ENCODE assay signal across 20 cellular contexts in genomic region chr3:49747792-49748480, GRCh38. TPM values are rescaled to one million over a fixed set of nuclear protein-coding genes. Genes with fewer than 3 reads are reported as not detected.
DNase-seq lines count a peak whose midpoint lies in the region; FAIRE-seq and TF ChIP-seq lines count a peak whose summit lies in the region.
"Had no signal": no experiment of that assay in that cellular context is flagged by ENCODE, and none has a peak within 500 bp of the region (broad histone marks: within the 10 kb centered on the region; RNA-seq: fewer than 3 reads in every experiment).

No MANE protein-coding gene starts in this region.

- no peak for FAIRE-seq in small intestine (lab: Jason Lieb, UNC)
- FAIRE-seq: A549, D721Med had no signal

- peaks cover 19% of the 10 kb centered on the region for H3K4me1 Mint-ChIP-seq in activated naive CD4-positive, alpha-beta T cell treated with anti-CD3 and anti-CD28 coated beads, Interleukin-2, amount 50 U/mL, for 24 hours
- no peaks in the 10 kb centered on the region for H3K4me1 Mint-ChIP-seq in activated naive CD4-positive, alpha-beta T cell treated with anti-CD3 and anti-CD28 coated beads, Interleukin-2, amount 10 ng/mL, durations not matched to agents 7 days and 5 days
- peaks cover 5% of the 10 kb centered on the region for H3K4me1 Mint-ChIP-seq in glutamatergic neuron (ENCODE audit: low read depth, unreplicated experiment)
- peaks cover under 1% of the 10 kb centered on the region for H3K4me1 Mint-ChIP-seq in type B pancreatic cell (ENCODE audit: unreplicated experiment)

- H3K9me3 ChIP-seq in small intestine (ENCODE audit: control insufficient read depth, low read depth), result no peaks in the 10 kb centered on the region
- H3K9me3 ChIP-seq: A549, colonic mucosa, thoracic aorta had no signal

- no peaks in the 10 kb centered on the region for H3K4me1 ChIP-seq in small intestine (ENCODE audit: control insufficient read depth in 2 of 2, insufficient read depth in 1 of 2, low read depth in 1 of 2, low read length in 1 of 2)
- H3K4me1 ChIP-seq: colonic mucosa had no signal

- 89 to 91% (median 90%) methylated on average over 13 of the region's 13 CpGs for WGBS in small intestine, 3 donors

- H3K27me3 Mint-ChIP-seq in activated naive CD4-positive, alpha-beta T cell treated with anti-CD3 and anti-CD28 coated beads, Interleukin-2, amount 50 U/mL, for 24 hours, result no peaks in the 10 kb centered on the region
- no peaks in the 10 kb centered on the region for H3K27me3 Mint-ChIP-seq in activated naive CD4-positive, alpha-beta T cell treated with anti-CD3 and anti-CD28 coated beads, Interleukin-2, amount 10 ng/mL, durations not matched to agents 7 days and 5 days
- H3K27me3 Mint-ChIP-seq in glutamatergic neuron (ENCODE audit: unreplicated experiment), result peaks cover under 1% of the 10 kb centered on the region
- H3K27me3 Mint-ChIP-seq in type B pancreatic cell, result no peaks in the 10 kb centered on the region
- H3K27me3 Mint-ChIP-seq: activated CD8-positive, alpha-beta T cell treated with anti-CD3 and anti-CD28 coated beads for 36 hours; naive thymus-derived CD8-positive, alpha-beta T cell had no signal

- H3K9me3 Mint-ChIP-seq in activated naive CD4-positive, alpha-beta T cell treated with anti-CD3 and anti-CD28 coated beads, Interleukin-2, amount 50 U/mL, for 24 hours, result no peaks in the 10 kb centered on the region
- H3K9me3 Mint-ChIP-seq in activated naive CD4-positive, alpha-beta T cell treated with anti-CD3 and anti-CD28 coated beads, Interleukin-2, amount 10 ng/mL, durations not matched to agents 7 days and 5 days, result no peaks in the 10 kb centered on the region
- no peaks in the 10 kb centered on the region for H3K9me3 Mint-ChIP-seq in glutamatergic neuron (ENCODE audit: unreplicated experiment)
- H3K9me3 Mint-ChIP-seq in type B pancreatic cell, result no peaks in the 10 kb centered on the region
- H3K9me3 Mint-ChIP-seq: activated CD8-positive, alpha-beta T cell treated with anti-CD3 and anti-CD28 coated beads for 36 hours; activated naive CD4-positive, alpha-beta T cell treated with anti-CD3 and anti-CD28 coated beads for 36 hours; naive thymus-derived CD8-positive, alpha-beta T cell had no signal

- H3K4me3 Mint-ChIP-seq in activated naive CD4-positive, alpha-beta T cell treated with anti-CD3 and anti-CD28 coated beads, Interleukin-2, amount 50 U/mL, for 24 hours, result no peak overlapping the region
- H3K4me3 Mint-ChIP-seq in activated naive CD4-positive, alpha-beta T cell treated with anti-CD3 and anti-CD28 coated beads, Interleukin-2, amount 10 ng/mL, durations not matched to agents 7 days and 5 days, result no peak overlapping the region
- no peak overlapping the region for H3K4me3 Mint-ChIP-seq in glutamatergic neuron (ENCODE audit: unreplicated experiment)
- no peak overlapping the region for H3K4me3 Mint-ChIP-seq in type B pancreatic cell
- H3K4me3 Mint-ChIP-seq: activated CD8-positive, alpha-beta T cell treated with anti-CD3 and anti-CD28 coated beads for 36 hours; activated naive CD4-positive, alpha-beta T cell treated with anti-CD3 and anti-CD28 coated beads for 36 hours; naive thymus-derived CD8-positive, alpha-beta T cell had no signal

- TF ChIP-seq CTCF in brain microvascular endothelial cell (IDR thresholded peaks at IDR 0.05; ENCODE audit: low read depth, low read length, missing control alignments) (no peak), glutamatergic neuron (IDR thresholded peaks at IDR 0.05; ENCODE audit: partially characterized antibody, unreplicated experiment) (no peak), type B pancreatic cell (conservative IDR thresholded peaks at IDR 0.05) (no peak)

- H3K4me3 ChIP-seq in brain microvascular endothelial cell (ENCODE audit: low read depth, low read length), result no peak overlapping the region
- H3K4me3 ChIP-seq in small intestine (ENCODE audit: low read depth in 1 of 2, low read length in 2 of 2), result no peak overlapping the region
- H3K4me3 ChIP-seq: A549, colonic mucosa, thoracic aorta had no signal

- no peaks in the 10 kb centered on the region for H3K36me3 ChIP-seq in brain microvascular endothelial cell (replicated peaks)
- peaks cover 3 to 5% of the 10 kb centered on the region in 2 donors for H3K36me3 ChIP-seq in small intestine (ENCODE audit: control insufficient read depth in 2 of 2, insufficient read depth in 2 of 2, low read length in 2 of 2)
- H3K36me3 ChIP-seq: colonic mucosa, thoracic aorta had no signal

- CTCF ChIA-PET in activated naive CD4-positive, alpha-beta T cell treated with anti-CD3 and anti-CD28 coated beads, Interleukin-2, amount 10 ng/mL, durations not matched to agents 7 days and 5 days (lab: Charles Lee), result no interaction called here

- H3K27me3 ChIP-seq in brain microvascular endothelial cell (replicated peaks), result no peaks in the 10 kb centered on the region
- no peaks in the 10 kb centered on the region for H3K27me3 ChIP-seq in small intestine (ENCODE audit: control insufficient read depth in 2 of 2, insufficient read depth in 2 of 2, low read length in 2 of 2)
- H3K27me3 ChIP-seq: colonic mucosa had no signal

- H3K36me3 Mint-ChIP-seq in activated naive CD4-positive, alpha-beta T cell treated with anti-CD3 and anti-CD28 coated beads, Interleukin-2, amount 50 U/mL, for 24 hours, result peaks cover 6% of the 10 kb centered on the region
- peaks cover 15% of the 10 kb centered on the region for H3K36me3 Mint-ChIP-seq in activated naive CD4-positive, alpha-beta T cell treated with anti-CD3 and anti-CD28 coated beads, Interleukin-2, amount 10 ng/mL, durations not matched to agents 7 days and 5 days
- H3K36me3 Mint-ChIP-seq in glutamatergic neuron (ENCODE audit: unreplicated experiment) (no peaks in the 10 kb centered on the region), type B pancreatic cell (peaks cover 21% of the 10 kb centered on the region)

- H3K27ac Mint-ChIP-seq in activated naive CD4-positive, alpha-beta T cell treated with anti-CD3 and anti-CD28 coated beads, Interleukin-2, amount 50 U/mL, for 24 hours, result peak overlapping the region; percentile 59
- H3K27ac Mint-ChIP-seq in activated naive CD4-positive, alpha-beta T cell treated with anti-CD3 and anti-CD28 coated beads, Interleukin-2, amount 10 ng/mL, durations not matched to agents 7 days and 5 days, result no peak overlapping the region
- H3K27ac Mint-ChIP-seq in glutamatergic neuron (ENCODE audit: unreplicated experiment), result peak overlapping the region; percentile 69
- H3K27ac Mint-ChIP-seq in type B pancreatic cell, result peak overlapping the region; percentile 19
- H3K27ac Mint-ChIP-seq: activated CD8-positive, alpha-beta T cell treated with anti-CD3 and anti-CD28 coated beads for 36 hours; activated naive CD4-positive, alpha-beta T cell treated with anti-CD3 and anti-CD28 coated beads for 36 hours had no signal

- in situ Hi-C loops in brain microvascular endothelial cell (cut with HindIII; ENCODE audit: low pct_ligation_motif_present, low sequenced_read_pairs), result no loop called here

- H3K27ac ChIP-seq in brain microvascular endothelial cell (peak overlapping the region; percentile 83), small intestine (ENCODE audit: low read depth in 1 of 2, low read length in 1 of 2) (no peak overlapping the region)
- H3K27ac ChIP-seq: A549, colonic mucosa, thoracic aorta had no signal

- DNase-seq in activated naive CD4-positive, alpha-beta T cell treated with anti-CD3 and anti-CD28 coated beads, Interleukin-2, amount 10 ng/mL, durations not matched to agents 7 days and 5 days, result no peak
- DNase-seq in brain microvascular endothelial cell (peak; percentile 87), glutamatergic neuron (no peak), type B pancreatic cell (ENCODE audit: extremely low spot score, unreplicated experiment) (no peak), NCI-H2107 treated with DMSO at 0.1 percent for 48 hours (lab: John Stamatoyannopoulos, UW; ENCODE audit: unreplicated experiment) (no peak), small intestine (no peak), T1000 (lab: John Stamatoyannopoulos, UW) (no peak)
- DNase-seq: activated CD8-positive, alpha-beta T cell treated with anti-CD3 and anti-CD28 coated beads for 36 hours; activated naive CD4-positive, alpha-beta T cell treated with anti-CD3 and anti-CD28 coated beads for 36 hours; colonic mucosa; Karpas-422; left cardiac atrium; naive thymus-derived CD8-positive, alpha-beta T cell; NCI-H187 treated with DMSO at 0.1 percent for 48 hours; NCI-H774; SHP77 had no signal

RNA-seq across cellular contexts. Expression of gene GMPPB, which starts 24.2 kb away (rescaled TPM):
- 21.2 TPM for total RNA-seq in glutamatergic neuron (ENCODE audit: unreplicated experiment)
- 41.9 and 50.4 TPM in 2 replicates for total RNA-seq in type B pancreatic cell (ENCODE audit: low replicate concordance)
- polyA plus RNA-seq in small intestine, result 10 to 100 TPM; 18.1 to 47.1 (median 22.4) TPM

RNA-seq across cellular contexts. Expression of gene AMIGO3, which starts 28.5 kb away (rescaled TPM):
- total RNA-seq in glutamatergic neuron (ENCODE audit: unreplicated experiment) (1.4 TPM), type B pancreatic cell (ENCODE audit: low replicate concordance) (0.36 TPM in 1 of 2 replicates, not detected in the other)
- under 1 TPM in 2 of 3 donors, not detected in 1; 0.81 to 0.84 TPM for polyA plus RNA-seq in small intestine
- total RNA-seq: activated naive CD4-positive, alpha-beta T cell treated with anti-CD3 and anti-CD28 coated beads for 36 hours had no signal

RNA-seq across cellular contexts. Expression of gene IP6K1, which starts 38.4 kb away (rescaled TPM):
- 44.6 TPM for total RNA-seq in glutamatergic neuron (ENCODE audit: unreplicated experiment)
- 40.3 and 42.5 TPM in 2 replicates for total RNA-seq in type B pancreatic cell (ENCODE audit: low replicate concordance)
- 10 to 100 TPM; 14.8 to 21.3 (median 15.1) TPM for polyA plus RNA-seq in small intestine

RNA-seq across cellular contexts. Expression of gene CDHR4, which starts 51.7 kb away (rescaled TPM):
- not detected for total RNA-seq in glutamatergic neuron (ENCODE audit: unreplicated experiment)
- total RNA-seq in type B pancreatic cell (ENCODE audit: low replicate concordance), result 0.29 TPM in 1 of 2 replicates, not detected in the other
- polyA plus RNA-seq in small intestine, result under 1 TPM in 1 of 3 donors, not detected in 2; 0.15 TPM
- total RNA-seq: activated CD8-positive, alpha-beta T cell treated with anti-CD3 and anti-CD28 coated beads for 36 hours; activated naive CD4-positive, alpha-beta T cell treated with anti-CD3 and anti-CD28 coated beads for 36 hours; colonic mucosa; naive thymus-derived CD8-positive, alpha-beta T cell had no signal
- polyA plus RNA-seq: naive thymus-derived CD8-positive, alpha-beta T cell had no signal

RNA-seq across cellular contexts. Expression of gene INKA1, which starts 55.1 kb away (rescaled TPM):
- 4.2 TPM for total RNA-seq in glutamatergic neuron (ENCODE audit: unreplicated experiment)
- 0.45 and 6.7 TPM in 2 replicates for total RNA-seq in type B pancreatic cell (ENCODE audit: low replicate concordance)
- 1 to 10 TPM in 2 of 3 donors, under 1 TPM in 1; 0.67 to 2.9 (median 2.2) TPM for polyA plus RNA-seq in small intestine
